Comparison of ENCODE assay signal across 8 cellular contexts in the genomic region with DNA sequence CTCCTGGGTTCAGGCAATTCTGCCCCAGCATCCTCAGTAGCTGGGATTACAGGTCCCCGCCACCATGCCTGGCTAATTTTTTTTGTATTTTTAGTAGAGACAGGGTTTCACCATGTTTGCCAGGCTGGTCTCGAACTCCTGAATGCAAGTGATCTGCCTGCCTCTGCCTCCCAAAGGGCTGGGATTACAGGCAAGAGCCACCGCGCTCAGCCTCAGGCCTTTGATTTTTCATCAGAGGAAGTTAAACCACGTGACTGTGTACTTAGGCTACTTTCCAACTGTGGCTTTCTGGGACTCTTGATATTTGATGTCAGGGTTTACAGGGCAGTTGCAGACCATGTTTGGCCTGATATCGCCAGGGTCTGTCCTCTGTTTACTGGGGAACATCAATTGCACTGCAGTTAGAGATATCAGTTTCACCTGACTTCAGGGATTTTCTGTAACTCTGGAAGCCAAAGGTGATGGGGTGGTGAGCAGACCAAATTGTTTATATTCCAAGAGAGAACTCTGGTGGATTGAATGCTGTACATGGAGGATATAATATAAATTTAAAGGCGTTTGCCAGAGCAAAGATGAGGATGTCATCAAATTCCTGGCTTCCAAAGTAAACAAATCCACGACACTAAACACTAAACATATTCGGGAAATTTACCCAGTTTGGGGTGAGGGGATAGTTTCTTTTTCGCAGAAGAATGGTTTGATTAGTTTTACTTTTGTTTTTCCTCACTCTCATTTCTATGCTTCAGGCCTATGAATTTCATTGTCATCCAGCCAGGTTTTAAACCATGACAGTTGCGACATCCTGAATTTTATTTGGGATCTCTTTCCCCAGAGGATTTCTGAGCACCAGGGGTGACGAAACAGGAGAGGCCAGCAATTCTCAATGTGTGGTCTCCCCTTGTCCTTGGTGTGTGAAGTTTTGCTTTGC. TPM values are rescaled to one million over a fixed set of nuclear protein-coding genes. Genes with fewer than 3 reads are reported as not detected.
DNase-seq lines count a peak whose midpoint lies in the region; ATAC-seq and TF ChIP-seq lines count a peak whose summit lies in the region.

No MANE protein-coding gene starts in this region.

- H3K27ac ChIP-seq in heart right ventricle = peak overlapping the region in 9 of 10 donors; percentile 35 to 77 (median 54)

- H3K36me3 ChIP-seq in heart right ventricle = peaks cover 0 to 66% (median 20%) of the 10 kb centered on the region in 9 donors

- H3K4me3 Mint-ChIP-seq in stimulated activated naive CD8-positive, alpha-beta T cell treated with anti-CD3 and anti-CD28 coated beads, Interleukin-15, amount 100 ng/mL, for 72 hours = peak overlapping the region; percentile 56 to 59

- intact Hi-C loops in heart right ventricle (cut with DNase I) = loop anchor here in 1 of 10 donors (5.0 kb wide), 2 partner anchors 90 to 345 kb away; a partner anchor contains a TSS

- peaks cover 53% of the 10 kb centered on the region for H3K4me1 Mint-ChIP-seq in stimulated activated naive CD8-positive, alpha-beta T cell treated with anti-CD3 and anti-CD28 coated beads, Interleukin-15, amount 100 ng/mL, for 72 hours

- H3K9me3 Mint-ChIP-seq in stimulated activated naive CD8-positive, alpha-beta T cell treated with anti-CD3 and anti-CD28 coated beads, Interleukin-15, amount 100 ng/mL, for 72 hours = no peaks in the 10 kb centered on the region

- TF ChIP-seq CTCF in WI38 (IDR thresholded peaks at IDR 0.05; ENCODE audit: low read depth, low read length) (no peak), heart right ventricle (IDR thresholded peaks at IDR 0.05) (no peak), GM13977 (IDR thresholded peaks at IDR 0.05; ENCODE audit: extremely low read depth, insufficient read depth, missing control alignments) (no peak)

- in situ Hi-C loops in GM13977 (cut with MboI; ENCODE audit: low pct_unique_long_range_greater_than_20kb, low sequenced_read_pairs, unreplicated experiment) = no loop called here

- H3K27ac Mint-ChIP-seq in stimulated activated naive CD8-positive, alpha-beta T cell treated with anti-CD3 and anti-CD28 coated beads, Interleukin-15, amount 100 ng/mL, for 72 hours = peak overlapping the region; percentile 75 to 89

- H3K4me3 ChIP-seq in WI38 (ENCODE audit: low read depth, low read length) = peak overlapping the region; percentile 28
- H3K4me3 ChIP-seq in heart right ventricle = peak overlapping the region in 3 of 10 donors; percentile 1 to 16 (median 10)

- ATAC-seq in heart right ventricle (peak in 2 of 8 donors; percentile 39 to 48), GM21367 (IDR thresholded peaks at IDR 0.05; ENCODE audit: unreplicated experiment) (no peak)
- ATAC-seq in stimulated activated naive CD8-positive, alpha-beta T cell treated with anti-CD3 and anti-CD28 coated beads, Interleukin-15, amount 100 ng/mL, for 72 hours = no peak

- WGBS in heart right ventricle, 2 donors = 37 to 51% methylated on average over 12 of the region's 12 CpGs

- H3K9me3 ChIP-seq in heart right ventricle = no peaks in the 10 kb centered on the region

- H3K27me3 ChIP-seq in heart right ventricle = no peaks in the 10 kb centered on the region

- peaks cover 15 to 78% (median 61%) of the 10 kb centered on the region in 9 donors for H3K4me1 ChIP-seq in heart right ventricle

- DNase-seq in AG20443 (ENCODE audit: low spot score) = peak; percentile 27
- peak; percentile 89 for DNase-seq in H4 (ENCODE audit: low spot score)
- DNase-seq in heart right ventricle = peak; percentile 33 to 50
- DNase-seq in stimulated activated naive CD8-positive, alpha-beta T cell treated with anti-CD3 and anti-CD28 coated beads, Interleukin-15, amount 100 ng/mL, for 72 hours = no peak
- no peak for DNase-seq in HPDE6-E6E7 (ENCODE audit: extremely low spot score)
- DNase-seq in GM13977 (ENCODE audit: low spot score) = no peak

- no peaks in the 10 kb centered on the region for H3K27me3 Mint-ChIP-seq in stimulated activated naive CD8-positive, alpha-beta T cell treated with anti-CD3 and anti-CD28 coated beads, Interleukin-15, amount 100 ng/mL, for 72 hours

RNA-seq across cellular contexts. Expression of a gene that starts 4.2 kb away (rescaled TPM):
- 69.2 and 92.5 TPM in 2 replicates for total RNA-seq in H4 (2014; rRNA removed; shearing (Covaris generic))
- total RNA-seq in heart right ventricle = 100 to 1,000 TPM; 105 to 181 (median 129) TPM
- polyA plus RNA-seq in heart right ventricle = 10 to 100 TPM; 22.4 to 89.5 TPM

Comparison
In these comparisons a context has a peak if more than half of its experiments do, and no peak if none do; other contexts are left out.
1. DNase-seq: peak in AG20443 (single experiment), H4 (single experiment) and heart right ventricle (2 of 2); none in stimulated activated naive CD8-positive, alpha-beta T cell treated with anti-CD3 and anti-CD28 coated beads, Interleukin-15, amount 100 ng/mL, for 72 hours (0 of 2), HPDE6-E6E7 (single experiment) and GM13977 (single experiment).